Comparison of ENCODE assay signal across 9 cellular contexts in the genomic region with DNA sequence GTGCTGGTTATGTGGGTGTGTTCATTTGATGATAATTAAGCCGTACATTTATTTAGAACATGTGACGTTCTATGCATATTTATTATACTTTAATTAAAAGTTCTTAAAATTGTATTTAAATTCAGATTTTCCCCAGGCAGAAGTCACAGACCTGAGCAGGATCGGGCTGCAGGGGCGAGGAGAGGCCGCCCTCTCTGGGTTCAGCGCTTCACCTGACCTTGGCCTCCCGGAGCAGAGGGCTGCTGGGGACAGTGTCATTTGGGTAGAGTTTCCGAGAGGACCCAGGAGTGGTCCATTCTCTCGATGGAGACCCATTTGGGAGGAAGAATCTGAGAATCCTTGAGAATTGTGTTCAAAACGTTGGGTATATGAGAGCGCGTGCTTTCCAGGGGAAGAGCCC.
"Had no signal": no experiment of that assay in that cellular context is flagged by ENCODE, and none has a peak within 500 bp of the region (broad histone marks: within the 10 kb centered on the region; RNA-seq: fewer than 3 reads in every experiment).

No MANE protein-coding gene starts in this region.

- H3K4me3 ChIP-seq: prostate gland, upper lobe of left lung had no signal

- DNase-seq: activated CD4-positive, alpha-beta T cell treated with anti-CD3 and anti-CD28 coated beads, Interleukin-2, amount 50 U/mL, for 1 hour; activated effector memory CD4-positive, alpha-beta T cell treated with anti-CD3 and anti-CD28 coated beads, Interleukin-2, amount 50 U/mL, for 16 hours; kidney; right lobe of liver; stimulated activated naive B cell treated with anti-CD40 and anti-IgM and Interleukin-4, amounts not matched to agents 10 μg/mL and 1 μg/mL and 100 μg/mL, for 72 hours had no signal

- H3K27me3 ChIP-seq: right lobe of liver had no signal

- H3K9me3 ChIP-seq: esophagus muscularis mucosa, prostate gland, right lobe of liver, upper lobe of left lung had no signal

- H3K9me3 Mint-ChIP-seq: activated naive CD4-positive, alpha-beta T cell treated with anti-CD3 and anti-CD28 coated beads, Interleukin-2, amount 50 U/mL, for 72 hours had no signal

- H3K4me1 ChIP-seq: prostate gland had no signal

- ATAC-seq: activated naive CD4-positive, alpha-beta T cell treated with anti-CD3 and anti-CD28 coated beads, Interleukin-2, amount 50 U/mL, for 72 hours had no signal

- H3K27ac Mint-ChIP-seq: activated naive CD4-positive, alpha-beta T cell treated with anti-CD3 and anti-CD28 coated beads, Interleukin-2, amount 50 U/mL, for 72 hours; stimulated activated naive B cell treated with anti-CD40 and anti-IgM and Interleukin-4, amounts not matched to agents 10 μg/mL and 1 μg/mL and 100 μg/mL, for 72 hours had no signal

- H3K36me3 Mint-ChIP-seq: activated naive CD4-positive, alpha-beta T cell treated with anti-CD3 and anti-CD28 coated beads, Interleukin-2, amount 50 U/mL, for 72 hours had no signal

- H3K36me3 ChIP-seq: esophagus muscularis mucosa, prostate gland, right lobe of liver, upper lobe of left lung had no signal

- H3K27ac ChIP-seq: esophagus muscularis mucosa, prostate gland, upper lobe of left lung had no signal
